Comparison of ENCODE assay signal across 15 cellular contexts in the genomic region with DNA sequence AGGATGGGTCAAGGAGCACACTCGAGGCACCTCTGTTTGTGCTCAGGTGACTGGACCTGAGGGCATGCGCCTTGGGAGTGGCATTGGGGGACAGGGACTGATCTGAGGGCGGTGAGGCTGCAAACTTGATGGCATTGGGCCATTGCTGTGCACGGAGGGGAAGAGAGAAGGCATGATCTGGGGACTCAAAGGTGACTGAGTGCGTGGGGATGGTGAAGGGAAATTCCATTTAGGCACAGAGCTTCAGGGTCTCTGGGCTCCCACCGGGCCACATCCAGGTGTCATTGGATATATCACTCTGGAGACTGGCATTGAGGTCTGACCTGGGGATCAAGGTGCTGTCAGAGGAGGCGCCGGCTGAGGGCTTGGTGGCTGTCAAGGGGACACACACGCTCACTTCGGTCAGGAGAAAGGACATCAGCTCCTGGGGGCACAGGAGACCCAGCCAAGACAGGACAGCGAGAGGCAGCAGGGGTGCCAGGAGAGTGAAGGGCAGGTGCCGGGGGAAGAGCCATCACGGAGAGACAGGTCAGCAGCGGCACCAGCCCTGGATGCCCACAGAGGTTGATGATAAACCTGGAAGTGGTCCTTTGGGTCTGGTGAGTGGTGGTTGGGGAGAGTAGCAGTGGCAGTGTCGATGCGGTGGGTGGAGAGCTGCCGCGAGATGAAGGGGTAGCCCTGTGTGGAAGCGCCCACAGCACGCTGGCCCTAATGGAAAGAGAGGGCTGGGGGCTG. TPM values are rescaled to one million over a fixed set of nuclear protein-coding genes. Genes with fewer than 3 reads are reported as not detected.
"Had no signal": no experiment of that assay in that cellular context is flagged by ENCODE, and none has a peak within 500 bp of the region (broad histone marks: within the 10 kb centered on the region; RNA-seq: fewer than 3 reads in every experiment).

No MANE protein-coding gene starts in this region.

- H3K4me3 Mint-ChIP-seq: activated CD4-positive, alpha-beta memory T cell treated with anti-CD3 and anti-CD28 coated beads, Interleukin-2, amount 10 ng/mL, durations not matched to agents 7 days and 5 days; effector memory CD8-positive, alpha-beta T cell; T-helper 1 cell treated with Interleukin-12 subunit alpha and Interleukin-12 subunit beta and Interleukin-4 antibody, amounts not matched to agents 30 μg/mL and 1 μg/mL, for 36 hours; type B pancreatic cell had no signal

- H3K9me3 Mint-ChIP-seq: activated CD4-positive, alpha-beta memory T cell treated with anti-CD3 and anti-CD28 coated beads, Interleukin-2, amount 10 ng/mL, durations not matched to agents 7 days and 5 days; effector memory CD8-positive, alpha-beta T cell; T-helper 1 cell treated with Interleukin-12 subunit alpha and Interleukin-12 subunit beta and Interleukin-4 antibody, amounts not matched to agents 30 μg/mL and 1 μg/mL, for 36 hours; type B pancreatic cell had no signal

- H3K27ac ChIP-seq: heart right ventricle, lower lobe of right lung, right atrium auricular region, skin epidermis, WERI-Rb-1 had no signal

- H3K9me3 ChIP-seq: heart right ventricle, lower lobe of right lung, right atrium auricular region had no signal

- DNase-seq: activated CD4-positive, alpha-beta memory T cell treated with anti-CD3 and anti-CD28 coated beads, Interleukin-2, amount 10 ng/mL, durations not matched to agents 7 days and 5 days; activated CD4-positive, alpha-beta T cell treated with anti-CD3 and anti-CD28 coated beads for 4 hours; anterior cingulate cortex; dermis blood vessel endothelial cell; effector memory CD8-positive, alpha-beta T cell; heart right ventricle; left cardiac atrium; lower lobe of right lung; stimulated activated CD4-positive, alpha-beta T cell treated with anti-CD3 and anti-CD28 coated beads, Interleukin-4, amount 100 ng/mL, for 24 hours; stimulated activated naive CD4-positive, alpha-beta T cell treated with Interleukin-2 at 50 U/mL for 16 hours; WERI-Rb-1 had no signal

- H3K27ac Mint-ChIP-seq: activated CD4-positive, alpha-beta memory T cell treated with anti-CD3 and anti-CD28 coated beads, Interleukin-2, amount 10 ng/mL, durations not matched to agents 7 days and 5 days; effector memory CD8-positive, alpha-beta T cell; T-helper 1 cell treated with Interleukin-12 subunit alpha and Interleukin-12 subunit beta and Interleukin-4 antibody, amounts not matched to agents 30 μg/mL and 1 μg/mL, for 36 hours; type B pancreatic cell had no signal

- H3K27me3 ChIP-seq: heart right ventricle, right atrium auricular region had no signal

- H3K27me3 Mint-ChIP-seq: activated CD4-positive, alpha-beta memory T cell treated with anti-CD3 and anti-CD28 coated beads, Interleukin-2, amount 10 ng/mL, durations not matched to agents 7 days and 5 days; effector memory CD8-positive, alpha-beta T cell; type B pancreatic cell had no signal

- ATAC-seq: effector memory CD8-positive, alpha-beta T cell; heart right ventricle; left cardiac atrium; lower lobe of right lung had no signal

- H3K4me3 ChIP-seq: heart right ventricle, lower lobe of right lung, right atrium auricular region, skin epidermis had no signal

RNA-seq across cellular contexts. Expression of gene DENND2A, which starts 37.6 kb away (rescaled TPM):
- total RNA-seq: activated CD4-positive, alpha-beta memory T cell treated with anti-CD3 and anti-CD28 coated beads, Interleukin-2, amount 10 ng/mL, durations not matched to agents 7 days and 5 days had no signal
